28 cellular contexts compared by ENCODE assay signal in genomic region chr11:61265357-61265756, GRCh38. TPM values are rescaled to one million over a fixed set of nuclear protein-coding genes. Genes with fewer than 3 reads are reported as not detected.
"Had no signal": no experiment of that assay in that cellular context is flagged by ENCODE, and none has a peak within 500 bp of the region (broad histone marks: within the 10 kb centered on the region; RNA-seq: fewer than 3 reads in every experiment).

No MANE protein-coding gene starts in this region.

- H3K9me3 ChIP-seq: ovary, psoas muscle, stomach, thoracic aorta, thyroid gland, tibial nerve, upper lobe of right lung, uterus had no signal

- H3K9ac ChIP-seq: parathyroid adenoma had no signal

- H3K27ac ChIP-seq: ovary, parathyroid adenoma, psoas muscle, skin epidermis, stomach, thoracic aorta, thyroid gland, tibial nerve, upper lobe of right lung, uterus had no signal

- DNase-seq: naive B cell; naive thymus-derived CD8-positive, alpha-beta T cell; nephron progenitor cell; occipital lobe; ovary; psoas muscle; right cardiac atrium; stimulated activated CD4-positive, alpha-beta T cell treated with anti-CD3 and anti-CD28 coated beads, Interleukin-15, amount 100 ng/mL, for 24 hours; stimulated activated CD4-positive, alpha-beta T cell treated with anti-CD3 and anti-CD28 coated beads, Interleukin-2, amount 100 ng/mL, for 24 hours; stimulated activated CD4-positive, alpha-beta T cell treated with anti-CD3 and anti-CD28 coated beads, Interleukin-2, amount 100 ng/mL, for 48 hours; stimulated activated CD4-positive, alpha-beta T cell treated with anti-CD3 and anti-CD28 coated beads, Interleukin-4, amount 100 ng/mL, for 24 hours; stimulated activated naive B cell treated with anti-CD40 and anti-IgM and Interleukin-4, amounts not matched to agents 10 μg/mL and 1 μg/mL and 100 μg/mL, for 72 hours; stimulated activated naive CD4-positive, alpha-beta T cell treated with Interleukin-2 at 50 U/mL for 16 hours; stomach; thyroid gland; upper lobe of right lung; uterus had no signal

- H3K4me3 ChIP-seq: ovary, psoas muscle, skin epidermis, stomach, thoracic aorta, thyroid gland, tibial nerve, upper lobe of right lung, uterus had no signal

- H3K27me3 ChIP-seq: ovary, stomach, thyroid gland, tibial nerve, upper lobe of right lung, uterus had no signal

- H3K4me1 ChIP-seq: parathyroid adenoma, psoas muscle, tibial nerve, upper lobe of right lung, uterus had no signal

- H3K36me3 ChIP-seq: ovary, stomach, thoracic aorta, thyroid gland, tibial nerve, upper lobe of right lung, uterus had no signal

- ATAC-seq: naive thymus-derived CD8-positive, alpha-beta T cell; natural killer cell treated with Interleukin-12 subunit alpha and Interleukin-12 subunit beta and Interleukin-15 and Interleukin-18, amount 100 ng/mL, for 72 hours; psoas muscle; sciatic nerve; stimulated activated effector memory CD8-positive, alpha-beta T cell treated with anti-CD3 and anti-CD28 coated beads, Interleukin-12 subunit alpha, Interleukin-12 subunit beta, amount 100 ng/mL, for 72 hours; stimulated activated naive B cell treated with anti-CD40 and anti-IgM and Interleukin-4, amounts not matched to agents 10 μg/mL and 1 μg/mL and 100 μg/mL, for 72 hours; upper lobe of right lung had no signal

- H2AFZ ChIP-seq: parathyroid adenoma had no signal

RNA-seq across cellular contexts. Expression of gene PGA5, which starts 24.4 kb away (rescaled TPM):
- total RNA-seq: naive thymus-derived CD8-positive, alpha-beta T cell; natural killer cell treated with Interleukin-12 subunit alpha and Interleukin-12 subunit beta and Interleukin-15 and Interleukin-18, amount 100 ng/mL, for 72 hours; neural crest cell; occipital lobe; osteoblast; renal cortical epithelial cell; sciatic nerve; temporal lobe; thoracic aorta; upper lobe of right lung; uterus had no signal
- polyA plus RNA-seq: naive thymus-derived CD8-positive, alpha-beta T cell had no signal

RNA-seq across cellular contexts. Expression of gene VWCE, which starts 29.8 kb away (rescaled TPM):
- polyA plus RNA-seq: naive thymus-derived CD8-positive, alpha-beta T cell had no signal

RNA-seq across cellular contexts. Expression of gene PGA4, which starts 43.2 kb away (rescaled TPM):
- total RNA-seq: naive thymus-derived CD8-positive, alpha-beta T cell; natural killer cell treated with Interleukin-12 subunit alpha and Interleukin-12 subunit beta and Interleukin-15 and Interleukin-18, amount 100 ng/mL, for 72 hours; neural crest cell; osteoblast; renal cortical epithelial cell; sciatic nerve had no signal
- polyA plus RNA-seq: naive thymus-derived CD8-positive, alpha-beta T cell had no signal
